ENCODE assay signal across 16 cellular contexts in the genomic region with DNA sequence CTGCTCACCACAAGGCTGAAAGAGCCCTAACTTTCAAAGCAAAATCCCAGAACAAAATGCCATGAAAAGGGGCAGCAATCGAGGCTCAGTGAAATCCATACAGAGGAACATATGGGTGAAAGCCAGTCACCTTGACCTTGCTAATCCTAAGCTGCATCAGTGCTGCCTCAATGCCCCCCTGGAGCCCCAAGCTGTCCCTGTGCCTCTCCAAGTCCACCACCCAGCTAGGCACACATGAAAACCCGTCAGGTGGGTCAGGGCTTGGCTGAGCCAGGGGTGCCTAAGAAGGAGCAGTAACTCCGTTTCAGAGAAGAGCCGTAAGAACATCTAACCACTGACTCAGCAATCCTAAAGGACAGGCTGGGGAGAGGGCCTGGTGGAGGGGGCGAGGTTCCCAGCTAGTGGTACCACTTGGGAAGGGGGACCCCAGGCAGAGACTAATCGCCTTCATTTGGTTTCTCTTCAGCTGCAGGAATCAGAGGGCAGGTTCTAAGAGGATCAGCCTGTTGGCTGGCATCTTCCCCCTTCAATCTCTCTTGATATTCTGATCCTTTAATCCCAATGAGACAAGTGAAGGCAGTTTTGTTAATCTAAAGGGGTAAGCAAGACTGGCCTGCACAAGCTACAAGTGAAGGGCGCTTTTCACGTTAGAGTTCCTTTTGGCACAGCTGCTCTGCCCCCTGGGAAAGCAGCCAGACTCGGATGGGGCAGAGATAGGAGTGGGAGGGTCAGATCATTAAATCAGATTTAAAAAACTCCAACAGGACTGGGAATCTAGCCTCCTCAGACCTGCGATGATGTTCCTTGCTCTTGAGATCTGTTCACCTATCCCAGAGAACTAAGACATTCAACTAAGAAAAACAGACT. TPM values are rescaled to one million over a fixed set of nuclear protein-coding genes. Genes with fewer than 3 reads are reported as not detected.
A peak's percentile ranks its signal among the peaks of the same experiment; 100 is the strongest.
DNase-seq lines count a peak whose midpoint lies in the region; ATAC-seq and TF ChIP-seq lines count a peak whose summit lies in the region.
"Had no signal": no experiment of that assay in that cellular context is flagged by ENCODE, and none has a peak within 500 bp of the region (broad histone marks: within the 10 kb centered on the region; RNA-seq: fewer than 3 reads in every experiment).

No MANE protein-coding gene starts in this region.

- H3K36me3 ChIP-seq in WERI-Rb-1 = peaks cover 24% of the 10 kb centered on the region
- H3K36me3 ChIP-seq in left lung = peaks cover 0 to 38% of the 10 kb centered on the region in 2 donors
- H3K36me3 ChIP-seq: ovary had no signal

- peak; percentile 65 for DNase-seq in D341Med (ENCODE audit: low spot score)
- peak; percentile 69 for DNase-seq in WERI-Rb-1
- DNase-seq in left lung = no peak
- no peak for DNase-seq in stimulated activated effector memory CD8-positive, alpha-beta T cell treated with anti-CD3 and anti-CD28 coated beads, Interleukin-12 subunit alpha, Interleukin-12 subunit beta, amount 100 ng/mL, for 72 hours (ENCODE audit: low spot score in 2 of 2)
- no peak for DNase-seq in NCI-H2171 (lab: John Stamatoyannopoulos, UW)
- DNase-seq in pons (ENCODE audit: low spot score) = no peak
- no peak for DNase-seq in lower leg skin (ENCODE audit: low spot score in 2 of 2)
- DNase-seq: activated CD8-positive, alpha-beta memory T cell treated with anti-CD3 and anti-CD28 coated beads, Interleukin-2, amount 50 U/mL, for 48 hours; caudate nucleus; NCI-H2029; NCI-H526 treated with DMSO at 0.1 percent for 48 hours; ovary; T-cell had no signal

- H3K4me3 ChIP-seq in WERI-Rb-1 (ENCODE audit: low read depth, low read length) = peak overlapping the region; percentile 15
- H3K4me3 ChIP-seq in left lung = no peak overlapping the region
- H3K4me3 ChIP-seq in lower leg skin (ENCODE audit: low read depth, poor library complexity, severe bottlenecking) = no peak overlapping the region
- H3K4me3 ChIP-seq: gastroesophageal sphincter, ovary had no signal

- H3K27me3 ChIP-seq in WERI-Rb-1 (ENCODE audit: insufficient read depth, low read depth, severe bottlenecking) (no peaks in the 10 kb centered on the region), left lung (no peaks in the 10 kb centered on the region)
- H3K27me3 ChIP-seq: gastroesophageal sphincter, ovary had no signal

- H3K9me3 ChIP-seq in WERI-Rb-1 (ENCODE audit: severe bottlenecking) (no peaks in the 10 kb centered on the region), left lung (no peaks in the 10 kb centered on the region)
- H3K9me3 ChIP-seq: gastroesophageal sphincter, ovary had no signal

- H3K4me1 ChIP-seq in left lung = peaks cover 19 to 63% of the 10 kb centered on the region in 2 donors

- H3K4me3 Mint-ChIP-seq in stimulated activated effector memory CD8-positive, alpha-beta T cell treated with anti-CD3 and anti-CD28 coated beads, Interleukin-12 subunit alpha, Interleukin-12 subunit beta, amount 100 ng/mL, for 72 hours = no peak overlapping the region
- H3K4me3 Mint-ChIP-seq: activated naive CD8-positive, alpha-beta T cell; T-cell had no signal

- no peaks in the 10 kb centered on the region for H3K9me3 Mint-ChIP-seq in stimulated activated effector memory CD8-positive, alpha-beta T cell treated with anti-CD3 and anti-CD28 coated beads, Interleukin-12 subunit alpha, Interleukin-12 subunit beta, amount 100 ng/mL, for 72 hours
- H3K9me3 Mint-ChIP-seq: T-cell had no signal

- ATAC-seq in left lung (no peak), GM21737 (IDR thresholded peaks at IDR 0.05; ENCODE audit: unreplicated experiment) (no peak)
- no peak for ATAC-seq in stimulated activated effector memory CD8-positive, alpha-beta T cell treated with anti-CD3 and anti-CD28 coated beads, Interleukin-12 subunit alpha, Interleukin-12 subunit beta, amount 100 ng/mL, for 72 hours
- ATAC-seq: gastroesophageal sphincter, T-cell had no signal

- peak overlapping the region; percentile 59 for H3K27ac Mint-ChIP-seq in stimulated activated effector memory CD8-positive, alpha-beta T cell treated with anti-CD3 and anti-CD28 coated beads, Interleukin-12 subunit alpha, Interleukin-12 subunit beta, amount 100 ng/mL, for 72 hours
- H3K27ac Mint-ChIP-seq: activated naive CD8-positive, alpha-beta T cell; T-cell had no signal

- no peak for TF ChIP-seq POLR2A in lower leg skin (IDR thresholded peaks at IDR 0.05)

- intact Hi-C loops in left lung (cut with DNase I) (no loop called here), lower leg skin (cut with DNase I; ENCODE audit: low total_unique reads) (no loop called here)

- H3K4me1 Mint-ChIP-seq in stimulated activated effector memory CD8-positive, alpha-beta T cell treated with anti-CD3 and anti-CD28 coated beads, Interleukin-12 subunit alpha, Interleukin-12 subunit beta, amount 100 ng/mL, for 72 hours = peaks cover 21% of the 10 kb centered on the region

- WGBS in lower leg skin, 2 donors = 51 to 63% methylated on average over 10 of the region's 10 CpGs

- TF ChIP-seq CTCF in WERI-Rb-1 (IDR thresholded peaks at IDR 0.05; ENCODE audit: low read depth, low read length) = no peak
- no peak for TF ChIP-seq CTCF in left lung (IDR thresholded peaks at IDR 0.05)
- no peak for TF ChIP-seq CTCF in lower leg skin (IDR thresholded peaks at IDR 0.05)

- H3K27ac ChIP-seq in WERI-Rb-1 = peak overlapping the region; percentile 62
- peak overlapping the region; percentile 23 to 83 for H3K27ac ChIP-seq in left lung
- H3K27ac ChIP-seq: gastroesophageal sphincter, ovary had no signal

- H3K36me3 Mint-ChIP-seq in stimulated activated effector memory CD8-positive, alpha-beta T cell treated with anti-CD3 and anti-CD28 coated beads, Interleukin-12 subunit alpha, Interleukin-12 subunit beta, amount 100 ng/mL, for 72 hours = peaks cover 75% of the 10 kb centered on the region

RNA-seq across cellular contexts. Expression of gene PITPNA, which starts 7.6 kb away (rescaled TPM):
- 10 to 100 TPM; 64.1 to 96.8 TPM for total RNA-seq in left lung
- total RNA-seq in lower leg skin = 10 to 100 TPM; 45.0 to 53.1 (median 45.2) TPM

RNA-seq across cellular contexts. Expression of gene INPP5K, which starts 38.6 kb away (rescaled TPM):
- total RNA-seq in left lung = 10 to 100 TPM; 41.9 to 51.1 TPM
- total RNA-seq in lower leg skin = 100 to 1,000 TPM; 101 to 172 (median 134) TPM

Comparison
In these comparisons a context has a peak if more than half of its experiments do, and no peak if none do; other contexts are left out.
1. DNase-seq: peak in D341Med (single experiment) and WERI-Rb-1 (single experiment); none in left lung (0 of 2), stimulated activated effector memory CD8-positive, alpha-beta T cell treated with anti-CD3 and anti-CD28 coated beads, Interleukin-12 subunit alpha, Interleukin-12 subunit beta, amount 100 ng/mL, for 72 hours (0 of 2), NCI-H2171 (single experiment), pons (single experiment) and lower leg skin (0 of 2).